ENCODE assay signal across 1 cellular context in the genomic region with DNA sequence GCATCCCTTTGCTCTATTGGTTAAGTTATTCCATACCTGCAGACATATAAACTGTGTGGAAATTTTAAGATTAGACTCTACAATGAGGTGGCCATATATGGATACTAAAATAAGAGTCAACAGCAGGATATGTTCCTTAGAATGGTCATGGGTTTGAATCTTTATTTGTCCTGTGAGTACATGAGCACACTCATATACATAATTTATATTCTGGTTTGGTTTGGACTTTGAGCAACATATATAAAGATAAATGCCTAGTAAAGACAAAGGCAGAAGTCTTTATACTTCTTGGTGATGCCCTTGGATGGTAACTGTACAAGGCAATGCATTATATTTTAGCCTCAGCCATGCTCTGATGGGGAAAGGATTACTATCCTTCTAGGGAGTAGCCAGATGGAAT.
TF ChIP-seq lines count a peak whose summit lies in the region.

No MANE protein-coding gene starts in this region.

TF ChIP-seq in IMR-90, 13 proteins besides CTCF, POLR2A, EP300 and RAD21:
- TF ChIP-seq, protein P1, sequence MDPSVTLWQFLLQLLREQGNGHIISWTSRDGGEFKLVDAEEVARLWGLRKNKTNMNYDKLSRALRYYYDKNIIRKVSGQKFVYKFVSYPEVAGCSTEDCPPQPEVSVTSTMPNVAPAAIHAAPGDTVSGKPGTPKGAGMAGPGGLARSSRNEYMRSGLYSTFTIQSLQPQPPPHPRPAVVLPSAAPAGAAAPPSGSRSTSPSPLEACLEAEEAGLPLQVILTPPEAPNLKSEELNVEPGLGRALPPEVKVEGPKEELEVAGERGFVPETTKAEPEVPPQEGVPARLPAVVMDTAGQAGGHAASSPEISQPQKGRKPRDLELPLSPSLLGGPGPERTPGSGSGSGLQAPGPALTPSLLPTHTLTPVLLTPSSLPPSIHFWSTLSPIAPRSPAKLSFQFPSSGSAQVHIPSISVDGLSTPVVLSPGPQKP (IDR thresholded peaks at IDR 0.05; ENCODE audit: borderline replicate concordance, low read depth, low read length): no peak
- TF ChIP-seq FOS (IDR thresholded peaks at IDR 0.05; ENCODE audit: low read depth, low read length) (no peak), MXI1 (IDR thresholded peaks at IDR 0.05; ENCODE audit: borderline replicate concordance, low read depth, low read length) (no peak), RFX5 (IDR thresholded peaks at IDR 0.05; ENCODE audit: low read depth, low read length) (no peak), RCOR1 (IDR thresholded peaks at IDR 0.05; ENCODE audit: insufficient replicate concordance, low read length) (no peak), MAZ (IDR thresholded peaks at IDR 0.05; ENCODE audit: borderline replicate concordance, low read depth, low read length) (no peak), CHD1 (IDR thresholded peaks at IDR 0.05; ENCODE audit: low read depth, low read length) (no peak), MAFK (IDR thresholded peaks at IDR 0.05; ENCODE audit: low read depth, low read length) (no peak), NFE2L2 (IDR thresholded peaks at IDR 0.05; ENCODE audit: low read depth, low read length) (no peak), SMC3 (IDR thresholded peaks at IDR 0.05; ENCODE audit: low read depth, low read length) (no peak), CEBPB (IDR thresholded peaks at IDR 0.05; ENCODE audit: low read depth, low read length) (no peak), BHLHE40 (IDR thresholded peaks at IDR 0.05; ENCODE audit: low read depth, low read length) (no peak)
- TF ChIP-seq, protein P2, sequence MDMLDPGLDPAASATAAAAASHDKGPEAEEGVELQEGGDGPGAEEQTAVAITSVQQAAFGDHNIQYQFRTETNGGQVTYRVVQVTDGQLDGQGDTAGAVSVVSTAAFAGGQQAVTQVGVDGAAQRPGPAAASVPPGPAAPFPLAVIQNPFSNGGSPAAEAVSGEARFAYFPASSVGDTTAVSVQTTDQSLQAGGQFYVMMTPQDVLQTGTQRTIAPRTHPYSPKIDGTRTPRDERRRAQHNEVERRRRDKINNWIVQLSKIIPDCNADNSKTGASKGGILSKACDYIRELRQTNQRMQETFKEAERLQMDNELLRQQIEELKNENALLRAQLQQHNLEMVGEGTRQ (IDR thresholded peaks at IDR 0.05; ENCODE audit: low read depth, low read length): no peak
